ENCODE assay signal across 29 cellular contexts in the genomic region with DNA sequence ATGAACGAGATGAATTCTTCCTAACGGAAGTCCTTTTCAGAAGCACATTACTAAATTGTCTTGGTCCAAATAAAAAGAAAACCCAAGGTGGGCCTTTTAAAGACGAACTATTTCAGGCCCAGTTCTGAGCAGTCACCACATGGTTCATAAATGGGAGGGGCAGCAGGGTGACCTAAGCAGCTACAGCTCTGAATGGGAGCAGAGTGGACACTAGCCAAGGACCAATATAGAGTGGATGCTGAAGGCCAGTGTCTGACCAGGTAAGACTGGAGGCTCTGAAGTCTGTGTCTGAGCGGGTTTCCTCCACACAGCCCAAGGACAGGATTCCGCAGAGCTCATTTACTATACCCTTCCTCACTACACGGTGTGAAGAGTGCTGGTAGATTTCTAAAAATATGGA.
"Had no signal": no experiment of that assay in that cellular context is flagged by ENCODE, and none has a peak within 500 bp of the region (broad histone marks: within the 10 kb centered on the region; RNA-seq: fewer than 3 reads in every experiment).

No MANE protein-coding gene starts in this region.

- H3K4me1 ChIP-seq: ascending aorta, SJCRH30 had no signal

- H3K27me3 ChIP-seq: ascending aorta, cardiac muscle cell, MG63, SJCRH30 had no signal

- H3K4me1 Mint-ChIP-seq: activated CD4-positive, alpha-beta T cell treated with anti-CD3 and anti-CD28 coated beads, Interleukin-2, amount 10 ng/mL, durations not matched to agents 24 days and 14 days; activated naive CD4-positive, alpha-beta T cell treated with anti-CD3 and anti-CD28 coated beads, Interleukin-2, amount 50 U/mL, for 24 hours; activated naive CD8-positive, alpha-beta T cell treated with anti-CD3 and anti-CD28 coated beads, Interleukin-2, amount 10 ng/mL, durations not matched to agents 7 days and 5 days; central memory CD8-positive, alpha-beta T cell had no signal

- H3K36me3 Mint-ChIP-seq: activated naive CD4-positive, alpha-beta T cell treated with anti-CD3 and anti-CD28 coated beads, Interleukin-2, amount 50 U/mL, for 24 hours had no signal

- H3K36me3 ChIP-seq: ascending aorta, cardiac muscle cell, MG63, SJCRH30 had no signal

- H3K4me3 ChIP-seq: ascending aorta, cardiac muscle cell, MG63, SJCRH30, SK-N-MC had no signal

- H3K9me3 ChIP-seq: ascending aorta had no signal

- H3K27ac ChIP-seq: ascending aorta, cardiac muscle cell, SJCRH30, SK-N-MC had no signal

- H3K27ac Mint-ChIP-seq: activated CD4-positive, alpha-beta T cell treated with anti-CD3 and anti-CD28 coated beads, Interleukin-2, amount 10 ng/mL, durations not matched to agents 24 days and 14 days; activated CD8-positive, alpha-beta T cell treated with anti-CD3 and anti-CD28 coated beads for 36 hours; activated naive CD4-positive, alpha-beta T cell treated with anti-CD3 and anti-CD28 coated beads, Interleukin-2, amount 50 U/mL, for 24 hours; activated naive CD8-positive, alpha-beta T cell treated with anti-CD3 and anti-CD28 coated beads, Interleukin-2, amount 10 ng/mL, durations not matched to agents 7 days and 5 days; activated T-helper 2 cell treated with anti-CD3 and anti-CD28 coated beads, Interferon-gamma antibody, Interleukin-2, Interleukin-4, amounts not matched to agents 10 μg/mL and 5 μg/mL and 100 μg/mL, durations not matched to agents 14 hours and 24 hours and 36 hours had no signal

- H3K4me3 Mint-ChIP-seq: activated CD4-positive, alpha-beta T cell treated with anti-CD3 and anti-CD28 coated beads, Interleukin-2, amount 10 ng/mL, durations not matched to agents 24 days and 14 days; activated CD8-positive, alpha-beta T cell treated with anti-CD3 and anti-CD28 coated beads for 36 hours; activated naive CD4-positive, alpha-beta T cell treated with anti-CD3 and anti-CD28 coated beads, Interleukin-2, amount 50 U/mL, for 24 hours; activated naive CD8-positive, alpha-beta T cell treated with anti-CD3 and anti-CD28 coated beads, Interleukin-2, amount 10 ng/mL, durations not matched to agents 7 days and 5 days; central memory CD8-positive, alpha-beta T cell had no signal

- DNase-seq: activated CD4-positive, alpha-beta T cell treated with anti-CD3 and anti-CD28 coated beads, Interleukin-2, amount 10 ng/mL, durations not matched to agents 24 days and 14 days; activated CD4-positive, alpha-beta T cell treated with anti-CD3 and anti-CD28 coated beads, Interleukin-2, amount 50 U/mL, for 4 hours; activated CD8-positive, alpha-beta T cell treated with anti-CD3 and anti-CD28 coated beads for 36 hours; activated gamma-delta T cell; activated naive CD4-positive, alpha-beta T cell treated with Interleukin-2 at 50 U/mL for 16 hours; activated naive CD8-positive, alpha-beta T cell treated with anti-CD3 and anti-CD28 coated beads, Interleukin-2, amount 10 ng/mL, durations not matched to agents 7 days and 5 days; activated T-cell treated with anti-CD3 and anti-CD28 coated beads, Interleukin-2, amount 50 U/mL, for 1 hour; amygdala; Karpas-422; MG63; NCI-H1092 treated with DMSO at 0.1 percent for 48 hours; NCI-H1417 treated with DMSO at 0.1 percent for 48 hours; NCI-H187 treated with DMSO at 0.1 percent for 48 hours; NCI-H2081; NCI-H2171 treated with DMSO at 0.1 percent for 48 hours; NCI-H2227 treated with DMSO at 0.1 percent for 48 hours; NCI-H446; NCI-H524; NCI-H69; NCI-H82; SHP77; SJCRH30; T1000 had no signal

- H3K9me3 Mint-ChIP-seq: activated naive CD4-positive, alpha-beta T cell treated with anti-CD3 and anti-CD28 coated beads, Interleukin-2, amount 50 U/mL, for 24 hours had no signal
